9 cellular contexts compared by ENCODE assay signal in the genomic region with DNA sequence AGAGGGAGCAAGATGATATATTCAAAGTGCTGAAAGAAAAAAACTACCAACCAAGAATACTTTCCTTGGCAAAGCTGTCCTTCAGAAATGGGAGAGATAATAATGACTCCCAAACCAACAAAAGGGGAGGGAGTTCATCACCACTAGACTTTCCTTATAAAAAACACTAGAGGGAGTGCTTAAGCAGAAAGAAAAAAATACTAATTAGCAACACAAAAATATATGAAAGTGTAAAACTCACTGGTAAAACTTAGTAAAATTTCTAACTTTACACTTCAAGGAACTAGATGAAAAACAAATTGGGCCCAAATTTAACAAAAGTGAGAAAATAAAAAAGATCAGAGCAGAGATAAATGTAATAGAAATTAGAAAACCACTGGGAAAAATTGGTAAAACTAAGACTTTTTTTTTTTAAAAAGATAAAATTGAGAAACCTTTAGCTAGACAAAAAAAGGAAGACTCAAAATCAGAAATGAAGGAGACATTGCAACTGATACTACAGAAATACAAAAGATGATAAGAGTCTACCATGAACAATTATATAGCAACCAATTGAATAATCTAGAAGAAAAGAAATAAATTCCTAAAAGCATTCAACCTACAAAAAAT.
A peak's percentile ranks its signal among the peaks of the same experiment; 100 is the strongest.
DNase-seq lines count a peak whose midpoint lies in the region; ATAC-seq and TF ChIP-seq lines count a peak whose summit lies in the region.
"Had no signal": no experiment of that assay in that cellular context is flagged by ENCODE, and none has a peak within 500 bp of the region (broad histone marks: within the 10 kb centered on the region; RNA-seq: fewer than 3 reads in every experiment).

No MANE protein-coding gene starts in this region.

- H3K27ac Mint-ChIP-seq in stimulated activated memory B cell treated with anti-CD40 and anti-IgM and Interleukin-4, amounts not matched to agents 10 μg/mL and 1 μg/mL and 100 μg/mL, for 72 hours = no peak overlapping the region
- H3K27ac Mint-ChIP-seq: dendritic cell treated with granulocyte-macrophage colony-stimulating factor and Interleukin-4, amounts not matched to agents 40 ng/mL and 50 ng/mL, for 4 days had no signal

- H3K4me3 Mint-ChIP-seq in stimulated activated memory B cell treated with anti-CD40 and anti-IgM and Interleukin-4, amounts not matched to agents 10 μg/mL and 1 μg/mL and 100 μg/mL, for 72 hours = no peak overlapping the region
- no peak overlapping the region for H3K4me3 Mint-ChIP-seq in activated T-cell treated with anti-CD3 and anti-CD28 coated beads, Interleukin-2, amount 50 U/mL, for 4 hours
- H3K4me3 Mint-ChIP-seq: dendritic cell treated with granulocyte-macrophage colony-stimulating factor and Interleukin-4, amounts not matched to agents 40 ng/mL and 50 ng/mL, for 4 days had no signal

- no peaks in the 10 kb centered on the region for H3K36me3 Mint-ChIP-seq in stimulated activated memory B cell treated with anti-CD40 and anti-IgM and Interleukin-4, amounts not matched to agents 10 μg/mL and 1 μg/mL and 100 μg/mL, for 72 hours
- no peaks in the 10 kb centered on the region for H3K36me3 Mint-ChIP-seq in activated T-cell treated with anti-CD3 and anti-CD28 coated beads, Interleukin-2, amount 50 U/mL, for 4 hours (ENCODE audit: insufficient read depth)

- POLR2A ChIA-PET in BJ (lab: Charles Lee) = no interaction called here

- peaks cover 3% of the 10 kb centered on the region for H3K9me3 Mint-ChIP-seq in stimulated activated memory B cell treated with anti-CD40 and anti-IgM and Interleukin-4, amounts not matched to agents 10 μg/mL and 1 μg/mL and 100 μg/mL, for 72 hours
- peaks cover 3% of the 10 kb centered on the region for H3K9me3 Mint-ChIP-seq in activated T-cell treated with anti-CD3 and anti-CD28 coated beads, Interleukin-2, amount 50 U/mL, for 4 hours

- peaks cover 1% of the 10 kb centered on the region; the same call in 1 of the 2 replicates for H3K27me3 ChIP-seq in BJ (ENCODE audit: control insufficient read depth, insufficient read depth, low read length)

- DNase-seq in BJ (ENCODE audit: low read depth) (no peak), SK-N-DZ (ENCODE audit: low spot score) (peak; percentile 24), glomerular endothelial cell (ENCODE audit: extremely low read depth, low read depth, low spot score) (peak; percentile 12)
- DNase-seq in activated effector memory CD4-positive, alpha-beta T cell treated with anti-CD3 and anti-CD28 coated beads, Interleukin-2, amount 50 U/mL, for 16 hours = no peak
- no peak for DNase-seq in activated T-cell treated with anti-CD3 and anti-CD28 coated beads, Interleukin-2, amount 50 U/mL, for 4 hours

- H3K4me1 Mint-ChIP-seq in stimulated activated memory B cell treated with anti-CD40 and anti-IgM and Interleukin-4, amounts not matched to agents 10 μg/mL and 1 μg/mL and 100 μg/mL, for 72 hours = no peaks in the 10 kb centered on the region
- no peaks in the 10 kb centered on the region for H3K4me1 Mint-ChIP-seq in activated T-cell treated with anti-CD3 and anti-CD28 coated beads, Interleukin-2, amount 50 U/mL, for 4 hours (ENCODE audit: low read depth)

- TF ChIP-seq CTCF in BJ (IDR thresholded peaks at IDR 0.05; ENCODE audit: insufficient read depth, low read depth, low read length) = peak; percentile 50

- CTCF ChIA-PET in BJ (lab: Yijun Ruan, JAX) = interaction anchor here (0.6 to 1.6 kb wide), 6 partner anchors 12 to 987 kb away, joined by 3 to 9 read pairs (median 4); no protein-coding TSS in a partner anchor

- peaks cover 34% of the 10 kb centered on the region for H3K27me3 Mint-ChIP-seq in stimulated activated memory B cell treated with anti-CD40 and anti-IgM and Interleukin-4, amounts not matched to agents 10 μg/mL and 1 μg/mL and 100 μg/mL, for 72 hours
- H3K27me3 Mint-ChIP-seq in activated T-cell treated with anti-CD3 and anti-CD28 coated beads, Interleukin-2, amount 50 U/mL, for 4 hours (ENCODE audit: low read depth) = no peaks in the 10 kb centered on the region

- ATAC-seq in HG03354 (IDR thresholded peaks at IDR 0.05; ENCODE audit: poor library complexity, severe bottlenecking, unreplicated experiment) (peak; percentile 60), HG02981 (IDR thresholded peaks at IDR 0.05; ENCODE audit: unreplicated experiment) (no peak)
- ATAC-seq in stimulated activated memory B cell treated with anti-CD40 and anti-IgM and Interleukin-4, amounts not matched to agents 10 μg/mL and 1 μg/mL and 100 μg/mL, for 72 hours = no peak
- no peak for ATAC-seq in activated T-cell treated with anti-CD3 and anti-CD28 coated beads, Interleukin-2, amount 50 U/mL, for 4 hours

- H3K4me3 ChIP-seq in BJ (ENCODE audit: low read depth, low read length) = no peak overlapping the region

- H3K36me3 ChIP-seq in BJ (ENCODE audit: control insufficient read depth, insufficient read depth, low read length) = no peaks in the 10 kb centered on the region

Comparison
In these comparisons a context has a peak if more than half of its experiments do, and no peak if none do; other contexts are left out.
1. DNase-seq: peak in SK-N-DZ (single experiment) and glomerular endothelial cell (single experiment); none in BJ (single experiment), activated effector memory CD4-positive, alpha-beta T cell treated with anti-CD3 and anti-CD28 coated beads, Interleukin-2, amount 50 U/mL, for 16 hours (single experiment) and activated T-cell treated with anti-CD3 and anti-CD28 coated beads, Interleukin-2, amount 50 U/mL, for 4 hours (single experiment).